In the genomic region with DNA sequence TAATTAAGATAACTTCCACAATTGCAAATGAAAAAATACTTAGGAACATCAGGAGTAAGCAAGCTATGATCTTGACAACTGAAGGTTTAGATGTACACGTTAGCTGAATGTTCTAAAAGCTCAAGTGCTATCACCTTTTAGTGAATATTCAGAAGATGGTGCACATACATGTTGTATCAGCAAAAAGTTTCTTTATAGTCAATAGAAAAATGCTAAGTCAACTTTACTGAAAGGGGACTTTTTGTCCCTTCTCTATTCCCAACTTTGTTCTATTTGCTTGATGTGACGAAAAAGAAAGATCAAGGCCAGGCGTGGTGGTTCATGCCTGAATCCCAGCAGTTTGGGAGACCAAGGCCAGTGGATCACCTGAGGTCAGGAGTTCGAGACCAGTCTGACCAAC, we compare ENCODE assay signal across 19 cellular contexts. TPM values are rescaled to one million over a fixed set of nuclear protein-coding genes. Genes with fewer than 3 reads are reported as not detected.
DNase-seq lines count a peak whose midpoint lies in the region; ATAC-seq, FAIRE-seq and TF ChIP-seq lines count a peak whose summit lies in the region.
"Had no signal": no experiment of that assay in that cellular context is flagged by ENCODE, and none has a peak within 500 bp of the region (broad histone marks: within the 10 kb centered on the region; RNA-seq: fewer than 3 reads in every experiment).

No MANE protein-coding gene starts in this region.

- H4K5ac ChIP-seq in IMR-90 (ENCODE audit: low read depth, low read length) (no peak overlapping the region), mesendoderm (ENCODE audit: low read length) (no peak overlapping the region)

- H3K27ac ChIP-seq in A549 (no peak overlapping the region), IMR-90 (ENCODE audit: insufficient read depth, low read length) (no peak overlapping the region), mesendoderm (ENCODE audit: low read depth, low read length) (no peak overlapping the region)
- H3K27ac ChIP-seq: BLaER1 treated with 17β-estradiol and CSF1 and Interleukin-3, amounts not matched to agents 10 nM and 100 nM; C4-2B had no signal

- no peak overlapping the region for H3K4ac ChIP-seq in IMR-90 (ENCODE audit: low read depth, low read length)
- H3K4ac ChIP-seq in mesendoderm (ENCODE audit: low read depth, low read length): no peak overlapping the region

- no peak overlapping the region for H2BK15ac ChIP-seq in IMR-90 (ENCODE audit: low read depth, low read length)
- peak overlapping the region; percentile 46 for H2BK15ac ChIP-seq in mesendoderm (replicated peaks; ENCODE audit: low read depth)

- H3K4me2 ChIP-seq in A549 (no peak overlapping the region), IMR-90 (ENCODE audit: low read depth, low read length) (no peak overlapping the region), mesendoderm (ENCODE audit: low read length) (no peak overlapping the region)
- H3K4me2 ChIP-seq: BLaER1 treated with 17β-estradiol and CSF1 and Interleukin-3, amounts not matched to agents 10 nM and 100 nM had no signal

- H2BK5ac ChIP-seq in IMR-90 (ENCODE audit: low read depth, low read length, poor library complexity, severe bottlenecking): no peak overlapping the region
- no peak overlapping the region for H2BK5ac ChIP-seq in mesendoderm (ENCODE audit: low read length)

- H4K91ac ChIP-seq in IMR-90 (ENCODE audit: insufficient read depth, low read depth, low read length): no peak overlapping the region

- H3K79me2 ChIP-seq in mesendoderm (ENCODE audit: control insufficient read depth, insufficient read depth, low read length): no peaks in the 10 kb centered on the region

- TF ChIP-seq RAD21 in A549 (conservative IDR thresholded peaks at IDR 0.05 in 1 of 2, IDR thresholded peaks at IDR 0.05 in 1 of 2) (no peak), IMR-90 (IDR thresholded peaks at IDR 0.05; ENCODE audit: low read length) (no peak)

- in situ Hi-C loops in IMR-90 (cut with MboI; ENCODE audit: low sequenced_read_pairs): loop anchor here (5.0 to 10.0 kb wide), 3 partner anchors 311 to 654 kb away; no protein-coding TSS in a partner anchor

- H3K9me3 ChIP-seq in A549 (no peaks in the 10 kb centered on the region), IMR-90 (ENCODE audit: control insufficient read depth, insufficient read depth, low read length) (no peaks in the 10 kb centered on the region)
- H3K9me3 ChIP-seq: Caco-2 had no signal

- H3K4me3 ChIP-seq in A549 (no peak overlapping the region), IMR-90 (ENCODE audit: insufficient read depth, low read depth, low read length) (no peak overlapping the region), mesendoderm (ENCODE audit: low read length) (no peak overlapping the region)
- H3K4me3 ChIP-seq: BLaER1 treated with 17β-estradiol and CSF1 and Interleukin-3, amounts not matched to agents 10 nM and 100 nM had no signal

- peak overlapping the region; percentile 30; the same call in 1 of the 2 replicates for H2BK20ac ChIP-seq in IMR-90 (ENCODE audit: low read depth, low read length)

- H2AK5ac ChIP-seq in IMR-90 (ENCODE audit: low read depth, low read length) (no peak overlapping the region), mesendoderm (ENCODE audit: low read length) (no peak overlapping the region)

- ATAC-seq in A549 (no peak), IMR-90 (ENCODE audit: low read depth) (no peak)
- ATAC-seq: CD8-positive, alpha-beta T cell had no signal

- FAIRE-seq in A549 (lab: Jason Lieb, UNC): no peak
- FAIRE-seq: A204.1, D721Med, GM12891, GM19239 had no signal

- no peak for TF ChIP-seq EP300 in A549 (IDR thresholded peaks at IDR 0.05)

- H3K56ac ChIP-seq in IMR-90 (ENCODE audit: extremely low read depth, insufficient read depth, low read length) (no peak overlapping the region), mesendoderm (ENCODE audit: low read length) (no peak overlapping the region)

- H2AFZ ChIP-seq in IMR-90 (replicated peaks; ENCODE audit: low read length, poor library complexity): no peak overlapping the region

- H3K27me3 ChIP-seq in IMR-90 (ENCODE audit: control insufficient read depth, insufficient read depth, low read length): no peaks in the 10 kb centered on the region
- no peaks in the 10 kb centered on the region for H3K27me3 ChIP-seq in mesendoderm (ENCODE audit: insufficient read depth, low read length, poor library complexity)

- dilution Hi-C loops in IMR-90 (cut with HindIII; ENCODE audit: low sequenced_read_pairs, unreplicated experiment): no loop called here

- H3K4me1 ChIP-seq in A549: no peaks in the 10 kb centered on the region
- H3K4me1 ChIP-seq in IMR-90 (ENCODE audit: control insufficient read depth, insufficient read depth, low read length): peaks cover 7% of the 10 kb centered on the region
- H3K4me1 ChIP-seq in mesendoderm (ENCODE audit: control insufficient read depth, low read depth, low read length): no peaks in the 10 kb centered on the region
- H3K4me1 ChIP-seq: Caco-2 had no signal

- no peak for TF ChIP-seq POLR2A in A549 (IDR thresholded peaks at IDR 0.05; ENCODE audit: low read length)
- no peak for TF ChIP-seq POLR2A in IMR-90 (IDR thresholded peaks at IDR 0.05; ENCODE audit: low read depth, low read length)

- 52% methylated on average over 4 of the region's 4 CpGs for WGBS in A549 (ENCODE audit: missing lambda C conversion rate)
- 100% methylated on average over 1 of the region's 4 CpGs; no CpG with 5 or more reads in 1 of the 2 experiments for WGBS in IMR-90 (ENCODE audit: extremely low coverage in 2 of 2, insufficient read length in 1 of 2), 2 experiments
- no CpG with 5 or more reads among the region's 4 CpGs for WGBS in mesendoderm (ENCODE audit: extremely low coverage, insufficient coverage, low lambda C conversion rate)

- DNase-seq in A549 (ENCODE audit: low read depth in 1 of 2, low spot score in 1 of 2) (no peak), IMR-90 (no peak), mesendoderm (no peak), activated gamma-delta T cell treated with Interleukin-2 at 50 U/mL for 16 hours (no peak), NCI-H1105 treated with DMSO at 0.1 percent for 48 hours (lab: John Stamatoyannopoulos, UW) (no peak)
- DNase-seq: 8988T; AML-193; Caco-2; Calu3; CD4-positive, alpha-beta T cell; CD8-positive, alpha-beta T cell; DMS79 treated with DMSO at 0.1 percent for 48 hours; GF-D8 had no signal

- H2AK9ac ChIP-seq in IMR-90 (replicated peaks; ENCODE audit: low read depth, low read length, poor library complexity): no peak overlapping the region

- H3K14ac ChIP-seq in IMR-90 (replicated peaks; ENCODE audit: low read depth, low read length): no peak overlapping the region

- H3K36me3 ChIP-seq in IMR-90 (ENCODE audit: control insufficient read depth, insufficient read depth, low read length) (no peaks in the 10 kb centered on the region), mesendoderm (ENCODE audit: control insufficient read depth, insufficient read depth, low read length) (no peaks in the 10 kb centered on the region)
- H3K36me3 ChIP-seq: BLaER1 treated with 17β-estradiol and CSF1 and Interleukin-3, amounts not matched to agents 10 nM and 100 nM had no signal

- CTCF ChIA-PET in A549 (lab: Yijun Ruan, JAX): no interaction called here
- CTCF ChIA-PET in IMR-90 (lab: Yijun Ruan, JAX): no interaction called here

- POLR2A ChIA-PET in A549 (lab: Yijun Ruan, JAX) (no interaction called here), IMR-90 (lab: Charles Lee; ENCODE audit: unreplicated experiment) (no interaction called here)

- no peak overlapping the region for H4K8ac ChIP-seq in IMR-90 (ENCODE audit: low read depth in 2 of 2, low read length in 2 of 2)
- no peak overlapping the region for H4K8ac ChIP-seq in mesendoderm (ENCODE audit: low read depth, low read length)

- H3K9me1 ChIP-seq in IMR-90 (ENCODE audit: insufficient read depth, low read length): no peaks in the 10 kb centered on the region

- no peak overlapping the region for H3K18ac ChIP-seq in IMR-90 (ENCODE audit: low read depth, low read length)
- no peak overlapping the region for H3K18ac ChIP-seq in mesendoderm (ENCODE audit: low read length)

- peaks cover 0 to 13% of the 10 kb centered on the region in 2 experiments; a peak in 2 of 4 replicates for H3K79me1 ChIP-seq in IMR-90 (ENCODE audit: low read depth in 1 of 2, low read length in 2 of 2)
- H3K79me1 ChIP-seq in mesendoderm (ENCODE audit: low read length): no peaks in the 10 kb centered on the region

- BruUV-seq in IMR-90 (replicated peaks; lab: Mats Ljungman, UMichigan): no TSS peak

- H3K23ac ChIP-seq in IMR-90 (ENCODE audit: low read depth, low read length) (no peak overlapping the region), mesendoderm (ENCODE audit: low read length) (no peak overlapping the region)

- intact Hi-C loops in IMR-90 (cut with micrococcal nuclease): loop anchor here (10.0 kb wide), 3 partner anchors 131 to 1041 kb away; no protein-coding TSS in a partner anchor

- TF ChIP-seq CTCF in A549 (IDR thresholded peaks at IDR 0.05) (no peak), IMR-90 (conservative IDR thresholded peaks at IDR 0.05; ENCODE audit: low read depth, low read length) (no peak)

- no peak overlapping the region for H2BK120ac ChIP-seq in IMR-90 (ENCODE audit: low read depth, low read length)
- no peak overlapping the region for H2BK120ac ChIP-seq in mesendoderm (ENCODE audit: low read depth, low read length)

- no peak overlapping the region for H3K9ac ChIP-seq in IMR-90 (ENCODE audit: low read depth, low read length)
- no peak overlapping the region for H3K9ac ChIP-seq in mesendoderm (ENCODE audit: low read length)
- H3K9ac ChIP-seq: BLaER1 treated with 17β-estradiol and CSF1 and Interleukin-3, amounts not matched to agents 10 nM and 100 nM had no signal

- no peaks in the 10 kb centered on the region for H4K20me1 ChIP-seq in IMR-90 (ENCODE audit: insufficient read depth, low read length)
- H4K20me1 ChIP-seq: BLaER1 treated with 17β-estradiol and CSF1 and Interleukin-3, amounts not matched to agents 10 nM and 100 nM had no signal

TF ChIP-seq in A549, 52 proteins besides CTCF, POLR2A, EP300 and RAD21:
- TF ChIP-seq MAFK (IDR thresholded peaks at IDR 0.05; ENCODE audit: partially characterized antibody) (peak; percentile 11), JUNB (IDR thresholded peaks at IDR 0.05) (no peak)
TF ChIP-seq in A549: peak in this region for 1.

TF ChIP-seq in IMR-90, 13 proteins besides CTCF, POLR2A, EP300 and RAD21:
- TF ChIP-seq MAFK (IDR thresholded peaks at IDR 0.05; ENCODE audit: low read depth, low read length) (peak; percentile 29; the same call in 1 of the 2 replicates), NFE2L2 (IDR thresholded peaks at IDR 0.05; ENCODE audit: low read depth, low read length) (no peak)

RNA-seq across cellular contexts. Expression of a gene that starts 7.6 kb away (rescaled TPM):
- polyA plus RNA-seq in A549 (2011; rRNA removed) (5.3 and 7.5 TPM in 2 replicates), A549 (2017; fragmentation: RNase III; extraction: RNeasy Plus Mini Kit Qiagen cat#74134 plus additional on column Dnase treatment) (5.6 to 6.1 TPM (median 6.1 TPM) in 3 replicates), IMR-90 (2012; rRNA removed) (128 and 129 TPM in 2 replicates)
- polyA plus RNA-seq in A549 (2012; cell fraction: cytosol; rRNA removed): 8.5 and 10.8 TPM in 2 replicates
- polyA plus RNA-seq in A549 (2012; cell fraction: nucleus; rRNA removed): 11.4 and 13.6 TPM in 2 replicates
- 13.0 and 14.7 TPM in 2 replicates for polyA minus RNA-seq in A549 (2011; rRNA and poly(A)+ RNA removed)
- total RNA-seq in IMR-90 (2012; rRNA removed): 74.4 and 83.0 TPM in 2 replicates
- polyA plus RNA-seq in IMR-90 (2012; cell fraction: cytosol; rRNA removed): 104 and 165 TPM in 2 replicates
- 301 and 527 TPM in 2 replicates for polyA plus RNA-seq in IMR-90 (2012; cell fraction: nucleus; rRNA removed; ENCODE audit: low replicate concordance)
- 27.9 TPM for polyA plus RNA-seq in mesendoderm (2013, experiment 1 of 2)
- 28.8 TPM for polyA plus RNA-seq in mesendoderm (2013, experiment 2 of 2)

Comparison
In these comparisons a context has a peak if more than half of its experiments do, and no peak if none do; other contexts are left out.
1. RNA of a gene that starts 7.6 kb away (polyA plus RNA-seq): 104 to 527 TPM in IMR-90; 5.3 to 13.6 TPM in A549; every median in the first group is over 4 times any median in the second.